8 cellular contexts compared by ENCODE assay signal in the genomic region with DNA sequence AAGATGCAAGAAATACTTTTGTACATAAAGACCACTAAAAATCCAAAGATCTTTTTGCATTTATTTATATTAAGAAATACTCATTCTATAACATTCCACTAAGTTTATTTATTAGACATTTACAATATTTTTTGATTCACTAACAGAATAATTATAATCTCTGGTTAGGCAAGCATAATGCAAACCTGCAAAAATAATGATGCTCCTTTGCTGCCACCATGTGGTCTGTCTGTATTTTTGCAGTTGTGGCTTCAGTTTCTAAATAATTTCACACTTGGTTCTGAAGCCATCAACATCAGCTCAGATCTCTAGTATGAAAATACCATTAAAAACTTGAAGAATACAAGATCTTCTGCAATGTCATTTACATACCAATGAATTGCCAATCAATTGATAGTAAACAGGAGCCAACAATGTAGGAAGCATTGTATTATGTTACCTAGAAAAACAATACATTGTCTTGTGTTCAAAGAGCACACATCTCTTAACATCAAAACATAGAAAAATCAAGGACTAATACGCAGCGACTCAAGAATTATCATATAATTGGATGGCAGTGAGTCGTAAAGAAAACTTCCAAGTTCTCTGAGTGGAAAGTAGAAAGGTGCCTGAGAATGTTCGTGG.
DNase-seq lines count a peak whose midpoint lies in the region; ATAC-seq and TF ChIP-seq lines count a peak whose summit lies in the region.

No MANE protein-coding gene starts in this region.

- H2AFZ ChIP-seq in SU-DHL-6 (ENCODE audit: low read depth, low read length, severe bottlenecking): no peak overlapping the region

- no peaks in the 10 kb centered on the region for H3K9me3 ChIP-seq in SU-DHL-6 (ENCODE audit: insufficient read depth, low read length)

- no peak overlapping the region for H3K27ac ChIP-seq in SU-DHL-6 (ENCODE audit: low read depth, low read length)

- H3K4me3 ChIP-seq in LNCaP clone FGC (ENCODE audit: low read depth, low read length) (no peak overlapping the region), SU-DHL-6 (ENCODE audit: insufficient read depth, low read length, poor library complexity, severe bottlenecking) (no peak overlapping the region), choroid plexus epithelial cell (ENCODE audit: low read depth, low read length) (no peak overlapping the region)

- H3F3A ChIP-seq in SU-DHL-6 (ENCODE audit: insufficient read depth): no peaks in the 10 kb centered on the region

- no peak overlapping the region for H3K4me2 ChIP-seq in SU-DHL-6 (ENCODE audit: low read depth, low read length, poor library complexity, severe bottlenecking)

- H4K20me1 ChIP-seq in SU-DHL-6 (ENCODE audit: low read depth, low read length): no peaks in the 10 kb centered on the region; the same call in 1 of the 2 replicates

- H3K9ac ChIP-seq in SU-DHL-6 (ENCODE audit: low read length): no peak overlapping the region

- no peaks in the 10 kb centered on the region for H3K9me2 ChIP-seq in SU-DHL-6 (replicated peaks; ENCODE audit: insufficient read depth, low read length)

- no peaks in the 10 kb centered on the region for H3K79me2 ChIP-seq in SU-DHL-6 (ENCODE audit: insufficient read depth, low read length)

- peak; percentile 70 for TF ChIP-seq CTCF in LNCaP clone FGC (IDR thresholded peaks at IDR 0.05; ENCODE audit: control insufficient read depth, extremely low read depth, insufficient read depth)
- TF ChIP-seq CTCF in SU-DHL-6 (IDR thresholded peaks at IDR 0.05; ENCODE audit: insufficient read depth, low read length, poor library complexity, severe bottlenecking): peak; percentile 72
- peak; percentile 69 for TF ChIP-seq CTCF in choroid plexus epithelial cell (conservative IDR thresholded peaks at IDR 0.05; ENCODE audit: low read depth, low read length)

- H3K27me3 ChIP-seq in SU-DHL-6 (ENCODE audit: low read length): no peaks in the 10 kb centered on the region

- H3K36me3 ChIP-seq in SU-DHL-6 (ENCODE audit: low read length): no peaks in the 10 kb centered on the region

- DNase-seq in NCI-H524 (lab: John Stamatoyannopoulos, UW) (peak; percentile 6 to 46), NCI-H524 treated with DMSO at 0.1 percent for 48 hours (lab: John Stamatoyannopoulos, UW) (no peak), LNCaP clone FGC (ENCODE audit: low read depth) (peak; percentile 32), choroid plexus epithelial cell (ENCODE audit: low read depth) (peak; percentile 90), medulla oblongata (ENCODE audit: extremely low spot score) (peak; percentile 68)
- peak; percentile 53 for DNase-seq in stimulated activated naive CD8-positive, alpha-beta T cell treated with anti-CD3 and anti-CD28 coated beads, Interleukin-15, Interleukin-2, amounts not matched to agents 100 U/mL and 50 U/mL, for 24 hours

- ATAC-seq in GM21717 (IDR thresholded peaks at IDR 0.05; ENCODE audit: unreplicated experiment): peak; percentile 68
- peak; percentile 59 for ATAC-seq in stimulated activated naive CD8-positive, alpha-beta T cell treated with anti-CD3 and anti-CD28 coated beads, Interleukin-15, Interleukin-2, amounts not matched to agents 100 U/mL and 50 U/mL, for 24 hours
